In genomic region chr16:89561195-89562026, GRCh38 we compare ENCODE assay signal across 8 cellular contexts. TPM values are rescaled to one million over a fixed set of nuclear protein-coding genes. Genes with fewer than 3 reads are reported as not detected.
A peak's percentile ranks its signal among the peaks of the same experiment; 100 is the strongest.
DNase-seq lines count a peak whose midpoint lies in the region; ATAC-seq, FAIRE-seq and TF ChIP-seq lines count a peak whose summit lies in the region.

No MANE protein-coding gene starts in this region.

- peaks cover 51% of the 10 kb centered on the region for H3K79me2 ChIP-seq in K562 (ENCODE audit: control insufficient read depth, insufficient read depth, low read length)

- POLR2A ChIA-PET in K562 (lab: Yijun Ruan, JAX) = interaction anchor here (0.6 to 2.2 kb wide), 12 partner anchors 8 to 751 kb away, joined by 3 to 7 read pairs (median 3); no protein-coding TSS in a partner anchor

- TF ChIP-seq POLR2A in K562 (conservative IDR thresholded peaks at IDR 0.05) (no peak), uterus (IDR thresholded peaks at IDR 0.05) (no peak)

- peak overlapping the region; percentile 95 to 96 for H3K9ac ChIP-seq in K562 (ENCODE audit: insufficient read depth in 1 of 2, low read depth in 2 of 2, low read length in 2 of 2)

- ATAC-seq in Right ventricle myocardium superior (ENCODE audit: poor library complexity) = no peak
- no peak for ATAC-seq in K562
- no peak for ATAC-seq in memory B cell (ENCODE audit: low read depth)

- intact Hi-C loops in Right ventricle myocardium superior (cut with DNase I) = no loop called here
- intact Hi-C loops in K562 (cut with micrococcal nuclease) = loop anchor here (10.0 kb wide), 1 partner anchor 757 kb away; the partner anchor contains the start of gene CDT1
- intact Hi-C loops in uterus (cut with DNase I; ENCODE audit: low total_unique reads) = no loop called here

- TF ChIP-seq CTCF in right atrium auricular region (IDR thresholded peaks at IDR 0.05) (no peak), K562 (IDR thresholded peaks at IDR 0.05 in 2 of 3, conservative IDR thresholded peaks at IDR 0.05 in 1 of 3; ENCODE audit: insufficient read depth in 2 of 3, low read depth in 1 of 3, low read length in 3 of 3) (no peak), uterus (IDR thresholded peaks at IDR 0.05) (no peak)

- peaks cover 6% of the 10 kb centered on the region for H3K9me1 ChIP-seq in K562 (ENCODE audit: control insufficient read depth, insufficient read depth, low read length)

- TF ChIP-seq EP300 in K562 (IDR thresholded peaks at IDR 0.05; ENCODE audit: low read length) = no peak

- H3K4me2 ChIP-seq in K562 (ENCODE audit: insufficient read depth, low read length) = peak overlapping the region; percentile 99

- H3K27ac ChIP-seq in right atrium auricular region (peak overlapping the region; percentile 92 to 99), K562 (ENCODE audit: extremely low read depth, low read depth, low read length) (peak overlapping the region; percentile 94), uterus (peak overlapping the region; percentile 95 to 97)

- in situ Hi-C loops in K562 (cut with MboI) = no loop called here

- peak overlapping the region; percentile 99 for H3K4me3 Mint-ChIP-seq in memory B cell

- peak overlapping the region; percentile 82 for H3K27ac Mint-ChIP-seq in memory B cell

- H3K4me1 ChIP-seq in right atrium auricular region (peaks cover 0 to 52% of the 10 kb centered on the region in 2 donors), K562 (replicated peaks in 1 of 2; ENCODE audit: control insufficient read depth in 2 of 2, insufficient read depth in 2 of 2, low read length in 2 of 2) (peaks cover 42 to 66% of the 10 kb centered on the region in 2 experiments), uterus (peaks cover 0 to 17% of the 10 kb centered on the region in 2 donors)

- H3K36me3 ChIP-seq in right atrium auricular region = peaks cover 48% of the 10 kb centered on the region
- peaks cover 54% of the 10 kb centered on the region for H3K36me3 ChIP-seq in K562 (ENCODE audit: control insufficient read depth, insufficient read depth, low read length)
- no peaks in the 10 kb centered on the region for H3K36me3 ChIP-seq in uterus

- H3K4me1 Mint-ChIP-seq in memory B cell = peaks cover 42% of the 10 kb centered on the region

- under 1% methylated on average over 54 of the region's 55 CpGs for WGBS in K562 (ENCODE audit: insufficient coverage, low coverage, missing lambda C conversion rate)

- no peak for DNase-seq in right atrium auricular region (ENCODE audit: low spot score)
- no peak for DNase-seq in Right ventricle myocardium superior
- peak in 2 of 4 experiments; percentile 31 to 47 for DNase-seq in K562 (ENCODE audit: extremely low read depth in 1 of 4, low spot score in 3 of 4)
- no peak for DNase-seq in memory B cell (ENCODE audit: low spot score in 2 of 2)
- no peak for DNase-seq in uterus
- no peak for DNase-seq in ecto neural progenitor cell (ENCODE audit: low spot score)
- DNase-seq in DMS153 (lab: John Stamatoyannopoulos, UW) = no peak
- no peak for DNase-seq in HuH-7 (ENCODE audit: low spot score)

- peak overlapping the region; percentile 88 to 89 for H3K4me3 ChIP-seq in right atrium auricular region
- peak overlapping the region; percentile 84 for H3K4me3 ChIP-seq in K562
- peak overlapping the region; percentile 72 to 91 for H3K4me3 ChIP-seq in uterus

- no TSS peak for BruUV-seq in K562 (replicated peaks; lab: Mats Ljungman, UMichigan)

- peaks cover 54% of the 10 kb centered on the region for H4K20me1 ChIP-seq in K562 (replicated peaks; ENCODE audit: control insufficient read depth, insufficient read depth, low read length)

- peaks cover 11% of the 10 kb centered on the region for H3K36me3 Mint-ChIP-seq in memory B cell

- H2AFZ ChIP-seq in K562 (ENCODE audit: low read depth, low read length) = no peak overlapping the region

- H3K9me3 Mint-ChIP-seq in memory B cell = no peaks in the 10 kb centered on the region

- no peaks in the 10 kb centered on the region for H3K27me3 Mint-ChIP-seq in memory B cell

- TF ChIP-seq RAD21 in K562 (CRISPR knock-in tag; conservative IDR thresholded peaks at IDR 0.05 in 1 of 2, IDR thresholded peaks at IDR 0.05 in 1 of 2) = no peak

- H3K27me3 ChIP-seq in right atrium auricular region (no peaks in the 10 kb centered on the region), K562 (ENCODE audit: control insufficient read depth in 2 of 2, insufficient read depth in 2 of 2, low read length in 2 of 2) (no peaks in the 10 kb centered on the region; a peak in 1 of 5 replicates), uterus (no peaks in the 10 kb centered on the region)

- CTCF ChIA-PET in K562 (lab: Yijun Ruan, JAX; ENCODE audit: low intra/inter-chr PET ratio) = no interaction called here

- H3K9me3 ChIP-seq in right atrium auricular region = no peaks in the 10 kb centered on the region
- H3K9me3 ChIP-seq in K562 (replicated peaks; ENCODE audit: control insufficient read depth, insufficient read depth, low read depth, low read length) = 0 out of 2 replicates have a peak, but pooled peaks cover 2% of the 10 kb centered on the region
- H3K9me3 ChIP-seq in uterus = no peaks in the 10 kb centered on the region

- no peak for FAIRE-seq in K562 (lab: Jason Lieb, UNC)

RNA-seq across cellular contexts. Expression of gene RPL13, which starts 0.9 kb away (rescaled TPM):
- total RNA-seq in right atrium auricular region (1,000 to 10,000 TPM; 4,239 to 4,547 TPM), Right ventricle myocardium superior (1,044 TPM), K562 (2014; rRNA removed) (6,042 and 8,261 TPM in 2 replicates), K562 (2014; rRNA removed; fragmentation: Illumina TruSeq; extraction: Trizol) (916 and 1,208 TPM in 2 replicates), K562 (2015; rRNA removed; fragmentation: Illumina TruSeq; extraction: Trizol) (2,074 and 2,169 TPM in 2 replicates), K562 (2021) (2,859 and 3,283 TPM in 2 replicates), uterus (over 10,000 TPM in 1 of 4 donors, 1,000 to 10,000 TPM in 3; 2,633 to 11,472 (median 5,632) TPM)
- 190 and 375 TPM in 2 replicates for total RNA-seq in K562 (2011; cell fraction: chromatin; rRNA removed; ENCODE audit: low replicate concordance)
- 1,145 and 1,282 TPM in 2 replicates for total RNA-seq in K562 (2011; cell fraction: nucleolus; rRNA removed)
- 741 and 1,472 TPM in 2 replicates for total RNA-seq in K562 (2011; cell fraction: nucleoplasm; rRNA removed)
- polyA plus RNA-seq in K562 (2011; rRNA removed) (1,633 and 2,887 TPM in 2 replicates), K562 (2014; fragmentation: Illumina TruSeq; extraction: Trizol) (1,258 and 1,518 TPM in 2 replicates), K562 (2014; fragmentation: Nextera tagmentation; extraction: Ambion mirVana) (100 to 1,000 TPM; 227 to 348 TPM), K562 (2014; rRNA removed) (4,293 and 4,381 TPM in 2 replicates)
- polyA plus RNA-seq in K562 (2011; cell fraction: cytosol; rRNA removed) = 3,426 and 8,334 TPM in 2 replicates
- polyA plus RNA-seq in K562 (2011; cell fraction: nucleus; rRNA removed) = 2,104 and 2,686 TPM in 2 replicates
- polyA plus RNA-seq in K562 (2012) = 2,765 and 5,488 TPM in 2 replicates
- polyA minus RNA-seq in K562 (2011; rRNA and poly(A)+ RNA removed) = 413 and 474 TPM in 2 replicates
- 1,370 and 2,343 TPM in 2 replicates for polyA minus RNA-seq in K562 (2011; cell fraction: cytosol; rRNA and poly(A)+ RNA removed)
- 505 and 641 TPM in 2 replicates for polyA minus RNA-seq in K562 (2011; cell fraction: nucleus; rRNA and poly(A)+ RNA removed)

RNA-seq across cellular contexts. Expression of gene CPNE7, which starts 14.1 kb away (rescaled TPM):
- total RNA-seq in right atrium auricular region (not detected), Right ventricle myocardium superior (not detected), K562 (2014; rRNA removed) (46.8 and 63.6 TPM in 2 replicates), K562 (2014; rRNA removed; fragmentation: Illumina TruSeq; extraction: Trizol) (16.2 and 18.8 TPM in 2 replicates), K562 (2015; rRNA removed; fragmentation: Illumina TruSeq; extraction: Trizol) (16.9 and 18.5 TPM in 2 replicates), K562 (2021) (58.8 and 73.4 TPM in 2 replicates), uterus (under 1 TPM in 2 of 4 donors, not detected in 2; 0.14 to 0.85 TPM)
- 170 and 336 TPM in 2 replicates for total RNA-seq in K562 (2011; cell fraction: chromatin; rRNA removed; ENCODE audit: low replicate concordance)
- total RNA-seq in K562 (2011; cell fraction: nucleolus; rRNA removed) = 170 and 181 TPM in 2 replicates
- 123 and 131 TPM in 2 replicates for total RNA-seq in K562 (2011; cell fraction: nucleoplasm; rRNA removed)
- polyA plus RNA-seq in K562 (2011; rRNA removed) (32.7 and 33.6 TPM in 2 replicates), K562 (2014; fragmentation: Illumina TruSeq; extraction: Trizol) (31.5 and 39.1 TPM in 2 replicates), K562 (2014; fragmentation: Nextera tagmentation; extraction: Ambion mirVana) (1 to 10 TPM in 1 of 2 experiments, under 1 TPM in 1; 0.30 to 1.9 TPM), K562 (2014; rRNA removed) (67.3 and 78.1 TPM in 2 replicates)
- polyA plus RNA-seq in K562 (2011; cell fraction: cytosol; rRNA removed) = 19.6 and 36.0 TPM in 2 replicates
- polyA plus RNA-seq in K562 (2011; cell fraction: nucleus; rRNA removed) = 330 and 699 TPM in 2 replicates
- 44.5 and 48.7 TPM in 2 replicates for polyA plus RNA-seq in K562 (2012)
- 9.2 TPM in 2 replicates for polyA minus RNA-seq in K562 (2011; rRNA and poly(A)+ RNA removed)
- 10.7 and 11.9 TPM in 2 replicates for polyA minus RNA-seq in K562 (2011; cell fraction: cytosol; rRNA and poly(A)+ RNA removed)
- polyA minus RNA-seq in K562 (2011; cell fraction: nucleus; rRNA and poly(A)+ RNA removed) = 34.3 and 47.3 TPM in 2 replicates

RNA-seq across cellular contexts. Expression of gene DPEP1, which starts 52.0 kb away (rescaled TPM):
- under 1 TPM in 1 of 2 donors, not detected in 1; 0.16 TPM for total RNA-seq in right atrium auricular region
- total RNA-seq in Right ventricle myocardium superior = not detected
- 0.23 TPM in 1 of 2 replicates, not detected in the other for total RNA-seq in K562 (2011; cell fraction: chromatin; rRNA removed; ENCODE audit: low replicate concordance)
- total RNA-seq in K562 (2011; cell fraction: nucleolus; rRNA removed) = 0.67 and 1.3 TPM in 2 replicates
- 0.46 TPM in 1 of 2 replicates, not detected in the other for total RNA-seq in K562 (2011; cell fraction: nucleoplasm; rRNA removed)
- total RNA-seq in K562 (2014; rRNA removed) = 0.14 TPM in 1 of 2 replicates, not detected in the other
- not detected in 2 replicates for total RNA-seq in K562 (2014; rRNA removed; fragmentation: Illumina TruSeq; extraction: Trizol)
- total RNA-seq in K562 (2015; rRNA removed; fragmentation: Illumina TruSeq; extraction: Trizol) = not detected in 2 replicates
- 0.20 and 0.22 TPM in 2 replicates for total RNA-seq in K562 (2021)
- 0.31 and 0.34 TPM in 2 replicates for polyA plus RNA-seq in K562 (2011; rRNA removed)
- polyA plus RNA-seq in K562 (2011; cell fraction: cytosol; rRNA removed) = 0.22 and 1.2 TPM in 2 replicates
- polyA plus RNA-seq in K562 (2011; cell fraction: nucleus; rRNA removed) = 1.1 TPM in 2 replicates
- 0.17 and 0.21 TPM in 2 replicates for polyA plus RNA-seq in K562 (2012)
- polyA plus RNA-seq in K562 (2014; fragmentation: Illumina TruSeq; extraction: Trizol) = 0.08 TPM in 1 of 2 replicates, not detected in the other
- not detected for polyA plus RNA-seq in K562 (2014; fragmentation: Nextera tagmentation; extraction: Ambion mirVana)
- polyA plus RNA-seq in K562 (2014; rRNA removed) = 0.18 TPM in 1 of 2 replicates, not detected in the other
- polyA minus RNA-seq in K562 (2011; rRNA and poly(A)+ RNA removed) = not detected in 2 replicates
- polyA minus RNA-seq in K562 (2011; cell fraction: cytosol; rRNA and poly(A)+ RNA removed) = not detected in 2 replicates
- not detected in 2 replicates for polyA minus RNA-seq in K562 (2011; cell fraction: nucleus; rRNA and poly(A)+ RNA removed)
- total RNA-seq in uterus = 1 to 10 TPM in 2 of 4 donors, not detected in 2; 1.0 to 5.5 TPM

RNA-seq across cellular contexts. Expression of gene SPG7, which starts 53.2 kb away (rescaled TPM):
- 100 to 1,000 TPM in 1 of 2 donors, 10 to 100 TPM in 1; 72.8 to 216 TPM for total RNA-seq in right atrium auricular region
- total RNA-seq in Right ventricle myocardium superior = 108 TPM
- total RNA-seq in K562 (2011; cell fraction: chromatin; rRNA removed; ENCODE audit: low replicate concordance) = 538 and 821 TPM in 2 replicates
- total RNA-seq in K562 (2011; cell fraction: nucleolus; rRNA removed) = 360 and 372 TPM in 2 replicates
- 370 and 431 TPM in 2 replicates for total RNA-seq in K562 (2011; cell fraction: nucleoplasm; rRNA removed)
- 67.4 and 136 TPM in 2 replicates for total RNA-seq in K562 (2014; rRNA removed)
- 37.3 and 41.2 TPM in 2 replicates for total RNA-seq in K562 (2014; rRNA removed; fragmentation: Illumina TruSeq; extraction: Trizol)
- 51.9 and 55.5 TPM in 2 replicates for total RNA-seq in K562 (2015; rRNA removed; fragmentation: Illumina TruSeq; extraction: Trizol)
- 74.8 and 75.4 TPM in 2 replicates for total RNA-seq in K562 (2021)
- polyA plus RNA-seq in K562 (2011; rRNA removed) = 44.2 and 53.2 TPM in 2 replicates
- polyA plus RNA-seq in K562 (2011; cell fraction: cytosol; rRNA removed) = 33.7 and 35.7 TPM in 2 replicates
- polyA plus RNA-seq in K562 (2011; cell fraction: nucleus; rRNA removed) = 243 and 279 TPM in 2 replicates
- 41.5 and 49.6 TPM in 2 replicates for polyA plus RNA-seq in K562 (2012)
- polyA plus RNA-seq in K562 (2014; fragmentation: Illumina TruSeq; extraction: Trizol) = 49.2 and 49.4 TPM in 2 replicates
- 1 to 10 TPM; 5.8 to 7.0 TPM for polyA plus RNA-seq in K562 (2014; fragmentation: Nextera tagmentation; extraction: Ambion mirVana)
- 62.6 and 89.1 TPM in 2 replicates for polyA plus RNA-seq in K562 (2014; rRNA removed)
- polyA minus RNA-seq in K562 (2011; rRNA and poly(A)+ RNA removed) = 44.3 and 53.3 TPM in 2 replicates
- 30.5 and 50.1 TPM in 2 replicates for polyA minus RNA-seq in K562 (2011; cell fraction: cytosol; rRNA and poly(A)+ RNA removed)
- 79.4 and 87.9 TPM in 2 replicates for polyA minus RNA-seq in K562 (2011; cell fraction: nucleus; rRNA and poly(A)+ RNA removed)
- total RNA-seq in uterus = 100 to 1,000 TPM in 3 of 4 donors, 10 to 100 TPM in 1; 66.6 to 208 (median 144) TPM

Comparison
In these comparisons a context has a peak if more than half of its experiments do, and no peak if none do; other contexts are left out.
1. RNA of gene CPNE7, which starts 14.1 kb away (total RNA-seq): 16.2 to 336 TPM in K562; 0.14 to 0.85 TPM in uterus, not detected in right atrium auricular region and not detected in Right ventricle myocardium superior (single experiment); every median in the first group is over 4 times any median in the second.
2. Peak in every context shown above with its lines, with median percentiles within 50 percentile points of each other: H3K27ac ChIP-seq and H3K4me3 ChIP-seq.